11 cellular contexts compared by ENCODE assay signal in genomic region chr14:32897724-32898064, GRCh38. TPM values are rescaled to one million over a fixed set of nuclear protein-coding genes. Genes with fewer than 3 reads are reported as not detected.
DNase-seq lines count a peak whose midpoint lies in the region; ATAC-seq and TF ChIP-seq lines count a peak whose summit lies in the region.
"Had no signal": no experiment of that assay in that cellular context is flagged by ENCODE, and none has a peak within 500 bp of the region (broad histone marks: within the 10 kb centered on the region; RNA-seq: fewer than 3 reads in every experiment).

No MANE protein-coding gene starts in this region.

- no peaks in the 10 kb centered on the region for H3K27me3 ChIP-seq in right atrium auricular region
- no peaks in the 10 kb centered on the region for H3K27me3 ChIP-seq in skeletal muscle tissue (ENCODE audit: control insufficient read depth in 3 of 3, insufficient read depth in 3 of 3, low read length in 3 of 3)

- TF ChIP-seq CTCF in HEK293 (tag by site-specific recombination; IDR thresholded peaks at IDR 0.05): no peak
- TF ChIP-seq CTCF in right atrium auricular region (IDR thresholded peaks at IDR 0.05): no peak

- CTCF ChIA-PET in HEK293 (lab: Yijun Ruan, JAX): no interaction called here

- H3K4me3 ChIP-seq in HEK293 (ENCODE audit: low read depth, low read length) (peak overlapping the region; percentile 36; the same call in 1 of the 2 replicates), right atrium auricular region (peak overlapping the region; percentile 28 to 50), skeletal muscle tissue (ENCODE audit: low read length in 3 of 3) (peak overlapping the region; percentile 69 to 89 (median 71))

- H3K27me3 Mint-ChIP-seq in activated T-helper 17 cell treated with anti-CD3 and anti-CD28 coated beads, Interleukin-2, amount 50 U/mL, for 72 hours: no peaks in the 10 kb centered on the region
- H3K27me3 Mint-ChIP-seq in effector memory CD8-positive, alpha-beta T cell: no peaks in the 10 kb centered on the region

- no peaks in the 10 kb centered on the region for H3K9me3 ChIP-seq in HEK293 (ENCODE audit: control insufficient read depth, insufficient read depth, low read depth, low read length)
- no peaks in the 10 kb centered on the region for H3K9me3 ChIP-seq in right atrium auricular region
- no peaks in the 10 kb centered on the region for H3K9me3 ChIP-seq in skeletal muscle tissue (ENCODE audit: control insufficient read depth in 3 of 3, low read length in 3 of 3)

- H3K36me3 Mint-ChIP-seq in activated T-helper 17 cell treated with anti-CD3 and anti-CD28 coated beads, Interleukin-2, amount 50 U/mL, for 72 hours (ENCODE audit: low read depth): no peaks in the 10 kb centered on the region
- H3K36me3 Mint-ChIP-seq in effector memory CD8-positive, alpha-beta T cell (ENCODE audit: insufficient read depth): no peaks in the 10 kb centered on the region
- H3K36me3 Mint-ChIP-seq: naive thymus-derived CD4-positive, alpha-beta T cell had no signal

- H3K9me3 Mint-ChIP-seq in activated T-helper 17 cell treated with anti-CD3 and anti-CD28 coated beads, Interleukin-2, amount 50 U/mL, for 72 hours: no peaks in the 10 kb centered on the region
- H3K9me3 Mint-ChIP-seq in effector memory CD8-positive, alpha-beta T cell: no peaks in the 10 kb centered on the region
- H3K9me3 Mint-ChIP-seq: activated T-cell treated with anti-CD3 and anti-CD28 coated beads, Interleukin-2, amount 50 U/mL, for 72 hours had no signal

- peak overlapping the region; percentile 11 for H3K27ac Mint-ChIP-seq in activated T-helper 17 cell treated with anti-CD3 and anti-CD28 coated beads, Interleukin-2, amount 50 U/mL, for 72 hours
- H3K27ac Mint-ChIP-seq in effector memory CD8-positive, alpha-beta T cell: no peak overlapping the region
- H3K27ac Mint-ChIP-seq: activated T-cell treated with anti-CD3 and anti-CD28 coated beads, Interleukin-2, amount 50 U/mL, for 72 hours had no signal

- no peak for ATAC-seq in activated T-helper 17 cell treated with anti-CD3 and anti-CD28 coated beads, Interleukin-2, amount 50 U/mL, for 72 hours (replicated peaks)
- ATAC-seq in effector memory CD8-positive, alpha-beta T cell (replicated peaks): no peak
- ATAC-seq: activated T-cell treated with anti-CD3 and anti-CD28 coated beads, Interleukin-2, amount 50 U/mL, for 72 hours; naive thymus-derived CD4-positive, alpha-beta T cell had no signal

- H3K4me1 Mint-ChIP-seq in activated T-helper 17 cell treated with anti-CD3 and anti-CD28 coated beads, Interleukin-2, amount 50 U/mL, for 72 hours: no peaks in the 10 kb centered on the region
- H3K4me1 Mint-ChIP-seq in effector memory CD8-positive, alpha-beta T cell (ENCODE audit: low read depth in 2 of 2): peaks cover 0 to 4% of the 10 kb centered on the region in 2 donors

- H3K4me3 Mint-ChIP-seq in activated T-helper 17 cell treated with anti-CD3 and anti-CD28 coated beads, Interleukin-2, amount 50 U/mL, for 72 hours: peak overlapping the region; percentile 64
- H3K4me3 Mint-ChIP-seq in effector memory CD8-positive, alpha-beta T cell: no peak overlapping the region

- no peak for DNase-seq in right atrium auricular region (ENCODE audit: low spot score)
- no peak for DNase-seq in effector memory CD8-positive, alpha-beta T cell
- DNase-seq in RPMI8226: no peak
- no peak for DNase-seq in NCI-H524 treated with DMSO at 0.1 percent for 48 hours (lab: John Stamatoyannopoulos, UW)
- DNase-seq in foreskin melanocyte: no peak
- DNase-seq: activated T-cell treated with anti-CD3 and anti-CD28 coated beads, Interleukin-2, amount 50 U/mL, for 72 hours; naive thymus-derived CD4-positive, alpha-beta T cell; NCI-H1105 had no signal

- H3K27ac ChIP-seq in HEK293 (ENCODE audit: extremely low read depth, low read depth, low read length): no peak overlapping the region
- H3K27ac ChIP-seq in right atrium auricular region: no peak overlapping the region
- H3K27ac ChIP-seq in skeletal muscle tissue (ENCODE audit: low read depth, low read length): peak overlapping the region; percentile 69

- H3K4me1 ChIP-seq in HEK293 (ENCODE audit: control insufficient read depth, insufficient read depth, low read length) (0 out of 2 replicates have a peak, but pooled peaks cover 5% of the 10 kb centered on the region), right atrium auricular region (peaks cover 0 to 5% of the 10 kb centered on the region in 2 donors), skeletal muscle tissue (ENCODE audit: control insufficient read depth in 3 of 3, insufficient read depth in 3 of 3, low read length in 3 of 3) (no peaks in the 10 kb centered on the region)

- peak overlapping the region; percentile 70 to 83 (median 75) for H3K9ac ChIP-seq in skeletal muscle tissue (ENCODE audit: low read depth in 1 of 3, low read length in 3 of 3)

- H3K36me3 ChIP-seq in HEK293 (ENCODE audit: control insufficient read depth in 2 of 2, insufficient read depth in 1 of 2, low read length in 2 of 2) (no peaks in the 10 kb centered on the region), right atrium auricular region (no peaks in the 10 kb centered on the region), skeletal muscle tissue (ENCODE audit: control insufficient read depth in 3 of 3, insufficient read depth in 3 of 3, low read length in 3 of 3) (no peaks in the 10 kb centered on the region)

- POLR2A ChIA-PET in HEK293 (lab: Yijun Ruan, JAX): no interaction called here

TF ChIP-seq in HEK293, 187 proteins besides CTCF, POLR2A, EP300 and RAD21:
- TF ChIP-seq ZNF140 (tag by site-specific recombination; IDR thresholded peaks at IDR 0.05): no peak
- TF ChIP-seq ZNF48 (tag by site-specific recombination; IDR thresholded peaks at IDR 0.05): no peak
- TF ChIP-seq ZNF704 (tag by site-specific recombination; IDR thresholded peaks at IDR 0.05): no peak
- TF ChIP-seq ZNF37A (tag by site-specific recombination; IDR thresholded peaks at IDR 0.05): no peak
- no peak for TF ChIP-seq PRDM1 (tag by site-specific recombination; IDR thresholded peaks at IDR 0.05)
- TF ChIP-seq ZNF404 (tag by site-specific recombination; IDR thresholded peaks at IDR 0.05): no peak
- no peak for TF ChIP-seq KLF9 (tag by site-specific recombination; IDR thresholded peaks at IDR 0.05; ENCODE audit: low read depth)
- no peak for TF ChIP-seq MYNN (tag by site-specific recombination; IDR thresholded peaks at IDR 0.05; ENCODE audit: borderline replicate concordance)

RNA-seq across cellular contexts. Expression of gene NPAS3, which starts 41.0 kb away (rescaled TPM):
- not detected for total RNA-seq in activated T-helper 17 cell treated with anti-CD3 and anti-CD28 coated beads, Interleukin-2, amount 50 U/mL, for 72 hours
- total RNA-seq in right atrium auricular region (1 to 10 TPM in 1 of 2 donors, under 1 TPM in 1; 0.67 to 1.3 TPM), skeletal muscle tissue (9.9 TPM)
- total RNA-seq: activated T-cell treated with anti-CD3 and anti-CD28 coated beads, Interleukin-2, amount 50 U/mL, for 72 hours; naive thymus-derived CD4-positive, alpha-beta T cell had no signal
